11 cellular contexts compared by ENCODE assay signal in the genomic region with DNA sequence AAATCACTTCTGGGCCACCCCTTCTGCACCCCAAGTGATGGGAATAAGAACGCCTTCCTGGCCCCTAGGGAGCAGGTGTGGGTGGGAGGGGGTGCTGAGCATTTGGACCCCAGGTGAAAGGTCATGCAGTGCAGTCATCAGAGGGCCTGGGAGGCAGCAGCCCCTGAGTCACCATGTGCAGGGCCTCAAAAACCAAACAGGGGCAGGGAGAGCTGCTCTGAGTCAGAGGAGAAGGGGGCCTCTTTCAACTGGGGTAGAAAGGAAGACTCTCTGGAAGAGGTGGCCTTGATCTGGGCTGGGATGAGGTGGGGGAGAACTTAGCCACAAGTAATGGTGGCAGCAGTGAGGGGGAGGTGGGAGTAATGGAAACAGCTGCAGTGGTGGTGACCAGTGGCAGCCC.
"Had no signal": no experiment of that assay in that cellular context is flagged by ENCODE, and none has a peak within 500 bp of the region (broad histone marks: within the 10 kb centered on the region; RNA-seq: fewer than 3 reads in every experiment).

No MANE protein-coding gene starts in this region.

- H3K4me3 Mint-ChIP-seq: brain; dendritic cell treated with granulocyte-macrophage colony-stimulating factor and Interleukin-4, amounts not matched to agents 40 ng/mL and 50 ng/mL, for 4 days had no signal

- H3K27me3 ChIP-seq: ovary, SJCRH30, upper lobe of left lung had no signal

- DNase-seq: activated naive CD4-positive, alpha-beta T cell treated with Interleukin-2 at 50 U/mL for 16 hours; hippocampal formation; kidney glomerular epithelial cell; mesendoderm; ovary; stimulated activated CD4-positive, alpha-beta T cell treated with anti-CD3 and anti-CD28 coated beads, Interleukin-4, amount 100 ng/mL, for 24 hours; T-helper 9 cell; upper lobe of left lung had no signal

- H3K4me1 ChIP-seq: SJCRH30, upper lobe of left lung had no signal

- H3K9me3 ChIP-seq: ovary, SJCRH30, upper lobe of left lung had no signal

- H3K4me3 ChIP-seq: ovary, SJCRH30, upper lobe of left lung had no signal

- H3K27ac ChIP-seq: ovary, SJCRH30, upper lobe of left lung had no signal

- H3K9me3 Mint-ChIP-seq: dendritic cell treated with granulocyte-macrophage colony-stimulating factor and Interleukin-4, amounts not matched to agents 40 ng/mL and 50 ng/mL, for 4 days had no signal

- H3K27ac Mint-ChIP-seq: dendritic cell treated with granulocyte-macrophage colony-stimulating factor and Interleukin-4, amounts not matched to agents 40 ng/mL and 50 ng/mL, for 4 days had no signal

- H3K36me3 Mint-ChIP-seq: brain had no signal

- H3K36me3 ChIP-seq: ovary, SJCRH30, upper lobe of left lung had no signal
